In genomic region chr9:36900856-36901220, GRCh38 we compare ENCODE assay signal across 19 cellular contexts.
"Had no signal": no experiment of that assay in that cellular context is flagged by ENCODE, and none has a peak within 500 bp of the region (broad histone marks: within the 10 kb centered on the region; RNA-seq: fewer than 3 reads in every experiment).

No MANE protein-coding gene starts in this region.

- H3K4me1 ChIP-seq: esophagus muscularis mucosa, gastrocnemius medialis, heart right ventricle, right atrium auricular region, sigmoid colon, stomach, transverse colon had no signal

- ATAC-seq: effector memory CD8-positive, alpha-beta T cell; gastrocnemius medialis; heart right ventricle; left lobe of liver; mucosa of descending colon had no signal

- H3K4me3 ChIP-seq: esophagus muscularis mucosa, gastrocnemius medialis, heart right ventricle, mucosa of descending colon, right atrium auricular region, sigmoid colon, skin epidermis, stomach, thoracic aorta, transverse colon had no signal

- H3K4me3 Mint-ChIP-seq: dendritic cell treated with granulocyte-macrophage colony-stimulating factor and Interleukin-4, amounts not matched to agents 40 ng/mL and 50 ng/mL, for 4 days; effector memory CD8-positive, alpha-beta T cell had no signal

- H3K9me3 ChIP-seq: esophagus muscularis mucosa, gastrocnemius medialis, heart right ventricle, mucosa of descending colon, neutrophil, right atrium auricular region, sigmoid colon, stomach, thoracic aorta, transverse colon had no signal

- H3K36me3 ChIP-seq: esophagus muscularis mucosa, gastrocnemius medialis, heart right ventricle, neutrophil, right atrium auricular region, sigmoid colon, stomach, thoracic aorta, transverse colon had no signal

- H3K27me3 ChIP-seq: gastrocnemius medialis, right atrium auricular region had no signal

- H3K27ac ChIP-seq: epithelial cell of prostate, esophagus muscularis mucosa, gastrocnemius medialis, heart right ventricle, neutrophil, right atrium auricular region, sigmoid colon, skin epidermis, stomach, thoracic aorta, transverse colon had no signal

- H3K9me3 Mint-ChIP-seq: dendritic cell treated with granulocyte-macrophage colony-stimulating factor and Interleukin-4, amounts not matched to agents 40 ng/mL and 50 ng/mL, for 4 days; effector memory CD8-positive, alpha-beta T cell; nephron had no signal

- H3K27ac Mint-ChIP-seq: dendritic cell treated with granulocyte-macrophage colony-stimulating factor and Interleukin-4, amounts not matched to agents 40 ng/mL and 50 ng/mL, for 4 days had no signal

- DNase-seq: effector memory CD8-positive, alpha-beta T cell; gastrocnemius medialis; heart right ventricle; hypothalamus; mammary epithelial cell; mucosa of descending colon; sigmoid colon; stomach; substantia nigra; transverse colon had no signal
